Comparison of ENCODE assay signal across 15 cellular contexts in genomic region chr3:161316006-161316689, GRCh38. TPM values are rescaled to one million over a fixed set of nuclear protein-coding genes. Genes with fewer than 3 reads are reported as not detected.
A peak's percentile ranks its signal among the peaks of the same experiment; 100 is the strongest.
DNase-seq lines count a peak whose midpoint lies in the region; ATAC-seq and TF ChIP-seq lines count a peak whose summit lies in the region.
"Had no signal": no experiment of that assay in that cellular context is flagged by ENCODE, and none has a peak within 500 bp of the region (broad histone marks: within the 10 kb centered on the region; RNA-seq: fewer than 3 reads in every experiment).

No MANE protein-coding gene starts in this region.

- in situ Hi-C loops in astrocyte of the spinal cord (cut with HindIII; ENCODE audit: low sequenced_read_pairs), result no loop called here

- H2AFZ ChIP-seq in smooth muscle cell (ENCODE audit: low read depth), result no peak overlapping the region
- H2AFZ ChIP-seq: GM23338 had no signal

- H3K4me3 ChIP-seq in LNCaP clone FGC (ENCODE audit: low read depth, low read length) (no peak overlapping the region), astrocyte of the spinal cord (ENCODE audit: low read depth, low read length) (no peak overlapping the region), foreskin fibroblast (ENCODE audit: low read depth in 1 of 2, low read length in 2 of 2) (no peak overlapping the region), smooth muscle cell (no peak overlapping the region)
- H3K4me3 ChIP-seq: GM23338, sigmoid colon had no signal

- 99% methylated on average over 3 of the region's 3 CpGs for WGBS in smooth muscle cell (ENCODE audit: low lambda C conversion rate)

- ATAC-seq in HG03378 (IDR thresholded peaks at IDR 0.05; ENCODE audit: unreplicated experiment), result no peak
- ATAC-seq: GM23338; naive thymus-derived CD4-positive, alpha-beta T cell had no signal

- no peaks in the 10 kb centered on the region for H3K79me2 ChIP-seq in smooth muscle cell (ENCODE audit: low read depth)

- no peaks in the 10 kb centered on the region for H4K20me1 ChIP-seq in smooth muscle cell (ENCODE audit: low read depth)

- peak overlapping the region; percentile 11 for H3K27ac ChIP-seq in smooth muscle cell (ENCODE audit: low read depth)
- H3K27ac ChIP-seq: sigmoid colon had no signal

- H3F3A ChIP-seq in smooth muscle cell (ENCODE audit: low read depth), result no peaks in the 10 kb centered on the region

- H3K9ac ChIP-seq in smooth muscle cell (ENCODE audit: low read depth), result no peak overlapping the region

- no peaks in the 10 kb centered on the region for H3K36me3 ChIP-seq in smooth muscle cell (ENCODE audit: low read depth)
- H3K36me3 ChIP-seq: sigmoid colon had no signal

- no peak overlapping the region for H3K4me2 ChIP-seq in smooth muscle cell
- H3K4me2 ChIP-seq: GM23338 had no signal

- intact Hi-C loops in posterior cingulate gyrus (cut with DNase I), result no loop called here

- H3K27me3 ChIP-seq in smooth muscle cell (ENCODE audit: low read depth), result no peaks in the 10 kb centered on the region
- H3K27me3 ChIP-seq: sigmoid colon had no signal

- DNase-seq in LNCaP clone FGC (ENCODE audit: low read depth), result peak; percentile 54
- DNase-seq in astrocyte of the spinal cord (ENCODE audit: low read depth, low spot score), result peak; percentile 24
- peak; percentile 28 to 76 for DNase-seq in foreskin fibroblast
- no peak for DNase-seq in smooth muscle cell (lab: John Stamatoyannopoulos, UW; ENCODE audit: unreplicated experiment)
- DNase-seq in kidney glomerular epithelial cell (lab: John Stamatoyannopoulos, UW), result no peak
- no peak for DNase-seq in posterior cingulate gyrus
- DNase-seq: activated B cell treated with CpG ODN at 0.5 μM for 24 hours; activated CD8-positive, alpha-beta memory T cell treated with anti-CD3 and anti-CD28 coated beads, Interleukin-2, amount 50 U/mL, for 48 hours; GF-D8; naive thymus-derived CD4-positive, alpha-beta T cell; NCI-H2171; sigmoid colon; SW 1271 had no signal

- H3K4me1 ChIP-seq in smooth muscle cell (ENCODE audit: low read depth), result no peaks in the 10 kb centered on the region
- H3K4me1 ChIP-seq: sigmoid colon had no signal

- no peaks in the 10 kb centered on the region for H3K9me3 ChIP-seq in smooth muscle cell (replicated peaks; ENCODE audit: low read depth)
- H3K9me3 ChIP-seq: sigmoid colon had no signal

- TF ChIP-seq CTCF in LNCaP clone FGC (IDR thresholded peaks at IDR 0.05; ENCODE audit: control insufficient read depth, extremely low read depth, insufficient read depth) (no peak), astrocyte of the spinal cord (IDR thresholded peaks at IDR 0.05; ENCODE audit: low read depth, low read length) (no peak), foreskin fibroblast (IDR thresholded peaks at IDR 0.05; ENCODE audit: low read depth, low read length) (no peak), smooth muscle cell (IDR thresholded peaks at IDR 0.05; ENCODE audit: borderline replicate concordance, insufficient read depth, poor library complexity, severe bottlenecking) (no peak)

RNA-seq across cellular contexts. Expression of gene SPTSSB, which starts 55.2 kb away (rescaled TPM):
- total RNA-seq in smooth muscle cell, result 0.94 and 1.0 TPM in 2 replicates
- 0.41 TPM in 1 of 2 replicates, not detected in the other for polyA plus RNA-seq in smooth muscle cell
- total RNA-seq: activated B cell treated with CpG ODN at 0.5 μM for 24 hours, sigmoid colon had no signal
- polyA plus RNA-seq: naive thymus-derived CD4-positive, alpha-beta T cell had no signal

Comparison
In these comparisons a context has a peak if more than half of its experiments do, and no peak if none do; other contexts are left out.
1. DNase-seq: peak in LNCaP clone FGC (single experiment), astrocyte of the spinal cord (single experiment) and foreskin fibroblast (2 of 2); none in smooth muscle cell (single experiment), kidney glomerular epithelial cell (single experiment) and posterior cingulate gyrus (0 of 10).